Comparison of ENCODE assay signal across 20 cellular contexts in genomic region chr6:25248100-25248499, GRCh38. TPM values are rescaled to one million over a fixed set of nuclear protein-coding genes. Genes with fewer than 3 reads are reported as not detected.
DNase-seq lines count a peak whose midpoint lies in the region; ATAC-seq and TF ChIP-seq lines count a peak whose summit lies in the region.
"Had no signal": no experiment of that assay in that cellular context is flagged by ENCODE, and none has a peak within 500 bp of the region (broad histone marks: within the 10 kb centered on the region; RNA-seq: fewer than 3 reads in every experiment).

No MANE protein-coding gene starts in this region.

- H3K4me1 Mint-ChIP-seq in MCF 10A (ENCODE audit: insufficient read depth, unreplicated experiment): peaks cover 17% of the 10 kb centered on the region
- no peaks in the 10 kb centered on the region for H3K4me1 Mint-ChIP-seq in CD8-positive, alpha-beta memory T cell
- H3K4me1 Mint-ChIP-seq: stimulated activated memory B cell treated with anti-CD40 and anti-IgM and Interleukin-4, amounts not matched to agents 10 μg/mL and 1 μg/mL and 100 μg/mL, for 72 hours had no signal

- H3K4me1 ChIP-seq in breast epithelium: no peaks in the 10 kb centered on the region
- H3K4me1 ChIP-seq in CD8-positive, alpha-beta memory T cell (ENCODE audit: insufficient read depth, low read length): no peaks in the 10 kb centered on the region

- no peak for ATAC-seq in HG03108 (IDR thresholded peaks at IDR 0.05; ENCODE audit: unreplicated experiment)
- ATAC-seq: stimulated activated memory B cell treated with anti-CD40 and anti-IgM and Interleukin-4, amounts not matched to agents 10 μg/mL and 1 μg/mL and 100 μg/mL, for 72 hours had no signal

- H3K9me3 Mint-ChIP-seq in MCF 10A (ENCODE audit: unreplicated experiment): no peaks in the 10 kb centered on the region
- no peaks in the 10 kb centered on the region for H3K9me3 Mint-ChIP-seq in CD8-positive, alpha-beta memory T cell
- H3K9me3 Mint-ChIP-seq: stimulated activated memory B cell treated with anti-CD40 and anti-IgM and Interleukin-4, amounts not matched to agents 10 μg/mL and 1 μg/mL and 100 μg/mL, for 72 hours; type B pancreatic cell had no signal

- no TSS peak for BruUV-seq in MCF 10A (replicated peaks; lab: Mats Ljungman, UMichigan)

- TF ChIP-seq CTCF in MCF 10A (IDR thresholded peaks at IDR 0.05; ENCODE audit: unreplicated experiment) (no peak), breast epithelium (IDR thresholded peaks at IDR 0.05) (no peak), fibroblast of villous mesenchyme (IDR thresholded peaks at IDR 0.05; ENCODE audit: insufficient read depth, low read depth, low read length) (no peak)

- POLR2A ChIA-PET in MCF 10A (lab: Yijun Ruan, JAX): no interaction called here
- POLR2A ChIA-PET in CD8-positive, alpha-beta memory T cell (lab: Charles Lee): no interaction called here

- no peaks in the 10 kb centered on the region for H3K27me3 ChIP-seq in breast epithelium
- no peaks in the 10 kb centered on the region for H3K27me3 ChIP-seq in CD8-positive, alpha-beta memory T cell (ENCODE audit: insufficient read depth, low read length, poor library complexity, severe bottlenecking)

- peak; percentile 38 for DNase-seq in MCF 10A (ENCODE audit: unreplicated experiment)
- DNase-seq in breast epithelium (ENCODE audit: low spot score in 2 of 2): no peak
- DNase-seq in amniotic epithelial cell (ENCODE audit: low read depth): peak; percentile 35
- peak; percentile 37 for DNase-seq in fibroblast of villous mesenchyme (ENCODE audit: low read depth)
- no peak for DNase-seq in COLO668 (lab: John Stamatoyannopoulos, UW; ENCODE audit: unreplicated experiment)
- no peak for DNase-seq in CD8-positive, alpha-beta memory T cell
- DNase-seq in H4 (ENCODE audit: low spot score): no peak
- DNase-seq: 8988T; activated CD4-positive, alpha-beta T cell treated with anti-CD3 and anti-CD28 coated beads, Interleukin-2, amount 50 U/mL, for 1 hour; activated T-cell treated with anti-CD3 and anti-CD28 coated beads, Interleukin-2, amount 50 U/mL, for 1 hour; kidney; NCI-H1436; NCI-H446 treated with DMSO at 0.1 percent for 48 hours; occipital lobe had no signal

- no peak overlapping the region for H3K27ac ChIP-seq in breast epithelium
- H3K27ac ChIP-seq in CD8-positive, alpha-beta memory T cell (ENCODE audit: low read depth, low read length): no peak overlapping the region
- H3K27ac ChIP-seq: KMS-11 had no signal

- TF ChIP-seq POLR2A in breast epithelium (IDR thresholded peaks at IDR 0.05): no peak

- CTCF ChIA-PET in MCF 10A (lab: Yijun Ruan, JAX): no interaction called here
- CTCF ChIA-PET in CD8-positive, alpha-beta memory T cell (lab: Charles Lee): no interaction called here

- H3K9me3 ChIP-seq in breast epithelium: no peaks in the 10 kb centered on the region
- H3K9me3 ChIP-seq in CD8-positive, alpha-beta memory T cell (ENCODE audit: low read length): no peaks in the 10 kb centered on the region

- no peak overlapping the region for H3K27ac Mint-ChIP-seq in MCF 10A (ENCODE audit: low read depth, unreplicated experiment)
- no peak overlapping the region for H3K27ac Mint-ChIP-seq in CD8-positive, alpha-beta memory T cell
- H3K27ac Mint-ChIP-seq: activated naive CD8-positive, alpha-beta T cell; stimulated activated memory B cell treated with anti-CD40 and anti-IgM and Interleukin-4, amounts not matched to agents 10 μg/mL and 1 μg/mL and 100 μg/mL, for 72 hours; type B pancreatic cell had no signal

- intact Hi-C loops in MCF 10A (cut with micrococcal nuclease): no loop called here
- intact Hi-C loops in breast epithelium (cut with DNase I; ENCODE audit: low total_unique reads): no loop called here

- H3K27me3 Mint-ChIP-seq in MCF 10A (ENCODE audit: insufficient read depth, unreplicated experiment): no peaks in the 10 kb centered on the region
- peaks cover 0 to 37% of the 10 kb centered on the region in 2 donors for H3K27me3 Mint-ChIP-seq in CD8-positive, alpha-beta memory T cell

- no peak overlapping the region for H3K4me3 ChIP-seq in breast epithelium
- no peak overlapping the region for H3K4me3 ChIP-seq in fibroblast of villous mesenchyme (ENCODE audit: low read depth, low read length)
- H3K4me3 ChIP-seq in CD8-positive, alpha-beta memory T cell (ENCODE audit: low read length): no peak overlapping the region
- H3K4me3 ChIP-seq: skin epidermis had no signal

- H3K4me3 Mint-ChIP-seq in MCF 10A (ENCODE audit: unreplicated experiment): no peak overlapping the region
- H3K4me3 Mint-ChIP-seq in CD8-positive, alpha-beta memory T cell: no peak overlapping the region
- H3K4me3 Mint-ChIP-seq: activated naive CD8-positive, alpha-beta T cell; stimulated activated memory B cell treated with anti-CD40 and anti-IgM and Interleukin-4, amounts not matched to agents 10 μg/mL and 1 μg/mL and 100 μg/mL, for 72 hours; type B pancreatic cell had no signal

- no peaks in the 10 kb centered on the region for H3K36me3 Mint-ChIP-seq in MCF 10A (ENCODE audit: insufficient read depth, unreplicated experiment)
- H3K36me3 Mint-ChIP-seq in CD8-positive, alpha-beta memory T cell: no peaks in the 10 kb centered on the region
- H3K36me3 Mint-ChIP-seq: activated naive CD8-positive, alpha-beta T cell; stimulated activated memory B cell treated with anti-CD40 and anti-IgM and Interleukin-4, amounts not matched to agents 10 μg/mL and 1 μg/mL and 100 μg/mL, for 72 hours; type B pancreatic cell had no signal

- no peaks in the 10 kb centered on the region for H3K36me3 ChIP-seq in breast epithelium
- no peaks in the 10 kb centered on the region for H3K36me3 ChIP-seq in CD8-positive, alpha-beta memory T cell (ENCODE audit: insufficient read depth, low read length)

RNA-seq across cellular contexts. Expression of gene CARMIL1, which starts 31.1 kb away (rescaled TPM):
- 23.0 and 25.2 TPM in 2 replicates for total RNA-seq in MCF 10A (2022)
- 10 to 100 TPM; 23.6 to 53.0 (median 33.5) TPM for total RNA-seq in breast epithelium
- total RNA-seq in fibroblast of villous mesenchyme: 11.2 and 12.2 TPM in 2 replicates
- total RNA-seq in CD8-positive, alpha-beta memory T cell: 1 to 10 TPM; 1.8 to 2.9 TPM
- polyA plus RNA-seq in CD8-positive, alpha-beta memory T cell: not detected
- total RNA-seq in H4 (2014; rRNA removed; shearing (Covaris generic)): 7.5 and 8.6 TPM in 2 replicates

Comparison
In these comparisons a context has a peak if more than half of its experiments do, and no peak if none do; other contexts are left out.
1. DNase-seq: peak in MCF 10A (single experiment), amniotic epithelial cell (single experiment) and fibroblast of villous mesenchyme (single experiment); none in breast epithelium (0 of 2), COLO668 (single experiment), CD8-positive, alpha-beta memory T cell (0 of 5) and H4 (single experiment).